16 cellular contexts compared by ENCODE assay signal in genomic region chr6:167037762-167038161, GRCh38. TPM values are rescaled to one million over a fixed set of nuclear protein-coding genes. Genes with fewer than 3 reads are reported as not detected.
DNase-seq lines count a peak whose midpoint lies in the region; ATAC-seq, FAIRE-seq and TF ChIP-seq lines count a peak whose summit lies in the region.
"Had no signal": no experiment of that assay in that cellular context is flagged by ENCODE, and none has a peak within 500 bp of the region (broad histone marks: within the 10 kb centered on the region; RNA-seq: fewer than 3 reads in every experiment).

No MANE protein-coding gene starts in this region.

- H3K27me3 ChIP-seq in CD4-positive, alpha-beta T cell (ENCODE audit: control insufficient read depth, insufficient read depth, low read length), result no peaks in the 10 kb centered on the region
- H3K27me3 ChIP-seq in Panc1 (ENCODE audit: control insufficient read depth, insufficient read depth, low read length) (no peaks in the 10 kb centered on the region), GM12878 (replicated peaks in 1 of 2; ENCODE audit: control insufficient read depth in 2 of 2, insufficient read depth in 2 of 2, low read length in 1 of 2) (no peaks in the 10 kb centered on the region)
- no peaks in the 10 kb centered on the region for H3K27me3 ChIP-seq in naive thymus-derived CD4-positive, alpha-beta T cell (ENCODE audit: control insufficient read depth in 2 of 2, insufficient read depth in 2 of 2, low read length in 2 of 2)
- H3K27me3 ChIP-seq: BE2C had no signal

- no peak for TF ChIP-seq EP300 in GM12878 (IDR thresholded peaks at IDR 0.05; ENCODE audit: borderline replicate concordance in 1 of 2, control insufficient read depth in 1 of 2, low read depth in 2 of 2, low read length in 2 of 2)

- RAD21 ChIA-PET in GM12878 (lab: Charles Lee; ENCODE audit: unreplicated experiment), result no interaction called here

- H3K4me3 ChIP-seq in Panc1 (ENCODE audit: low read depth in 2 of 2, low read length in 2 of 2) (no peak overlapping the region), GM12878 (no peak overlapping the region)
- no peak overlapping the region for H3K4me3 ChIP-seq in naive thymus-derived CD4-positive, alpha-beta T cell (ENCODE audit: low read length)
- H3K4me3 ChIP-seq: K562 had no signal

- no peaks in the 10 kb centered on the region for H4K20me1 ChIP-seq in GM12878 (ENCODE audit: control insufficient read depth, insufficient read depth)

- H3K79me2 ChIP-seq in GM12878 (ENCODE audit: control insufficient read depth, insufficient read depth, low read length), result no peaks in the 10 kb centered on the region

- H3K4me2 ChIP-seq in GM12878 (ENCODE audit: control insufficient read depth, insufficient read depth), result no peak overlapping the region

- H3K9me3 Mint-ChIP-seq in CD4-positive, alpha-beta T cell, result no peaks in the 10 kb centered on the region
- no peaks in the 10 kb centered on the region for H3K9me3 Mint-ChIP-seq in naive thymus-derived CD4-positive, alpha-beta T cell
- H3K9me3 Mint-ChIP-seq: H9 had no signal

- ATAC-seq in CD4-positive, alpha-beta T cell (ENCODE audit: poor library complexity), result no peak
- ATAC-seq in Panc1 (no peak), GM12878 (no peak), HG03432 (IDR thresholded peaks at IDR 0.05; ENCODE audit: unreplicated experiment) (no peak), GM18519 (IDR thresholded peaks at IDR 0.05; ENCODE audit: low FRiP score, unreplicated experiment) (no peak)
- ATAC-seq in naive thymus-derived CD4-positive, alpha-beta T cell, result no peak
- ATAC-seq: K562 had no signal

- H3K9me3 ChIP-seq in CD4-positive, alpha-beta T cell (ENCODE audit: control insufficient read depth, low read length), result no peaks in the 10 kb centered on the region
- H3K9me3 ChIP-seq in Panc1 (ENCODE audit: control insufficient read depth, insufficient read depth, low read depth, low read length) (no peaks in the 10 kb centered on the region), GM12878 (replicated peaks; ENCODE audit: control insufficient read depth, insufficient read depth, low read length) (no peaks in the 10 kb centered on the region)
- H3K9me3 ChIP-seq in naive thymus-derived CD4-positive, alpha-beta T cell (ENCODE audit: control insufficient read depth in 2 of 3, low read length in 3 of 3), result no peaks in the 10 kb centered on the region
- H3K9me3 ChIP-seq: BE2C had no signal

- H3K27me3 Mint-ChIP-seq in CD4-positive, alpha-beta T cell, result no peaks in the 10 kb centered on the region
- no peaks in the 10 kb centered on the region for H3K27me3 Mint-ChIP-seq in naive thymus-derived CD4-positive, alpha-beta T cell

- no peak for DNase-seq in CD4-positive, alpha-beta T cell
- DNase-seq in Panc1 (ENCODE audit: low read depth, low spot score) (no peak), GM12878 (ENCODE audit: low read depth, low spot score) (no peak), T-helper 1 cell (no peak)
- no peak for DNase-seq in naive thymus-derived CD4-positive, alpha-beta T cell
- DNase-seq: BE2C, DMS79, GOT3, H9 had no signal

- no peak overlapping the region for H3K4me3 Mint-ChIP-seq in CD4-positive, alpha-beta T cell
- H3K4me3 Mint-ChIP-seq in naive thymus-derived CD4-positive, alpha-beta T cell, result no peak overlapping the region
- H3K4me3 Mint-ChIP-seq: H9 had no signal

- FAIRE-seq in GM12878 (lab: Jason Lieb, UNC), result no peak
- FAIRE-seq: A204.1, GM12891, K562 had no signal

- TF ChIP-seq RAD21 in GM12878 (IDR thresholded peaks at IDR 0.05; ENCODE audit: insufficient read depth, low read depth, low read length), result no peak

- 72% methylated on average over 3 of the region's 3 CpGs for WGBS in GM12878 (ENCODE audit: insufficient coverage, insufficient replicate concordance, low lambda C conversion rate, missing lambda C conversion rate)

- H3K4me1 Mint-ChIP-seq in CD4-positive, alpha-beta T cell (ENCODE audit: low read depth), result peaks cover 24% of the 10 kb centered on the region
- H3K4me1 Mint-ChIP-seq in naive thymus-derived CD4-positive, alpha-beta T cell, result peaks cover 0 to 17% (median 14%) of the 10 kb centered on the region in 7 donors
- H3K4me1 Mint-ChIP-seq: H9 had no signal

- SMC1A ChIA-PET in GM12878 (lab: Charles Lee; ENCODE audit: uncharacterized antibody, unreplicated experiment), result interaction anchor here (1.8 kb wide), 1 partner anchor 36 kb away, joined by 4 read pairs; no protein-coding TSS in a partner anchor

- H3K36me3 Mint-ChIP-seq in CD4-positive, alpha-beta T cell (ENCODE audit: low read depth), result peaks cover 75% of the 10 kb centered on the region
- peaks cover 10 to 58% (median 36%) of the 10 kb centered on the region in 5 donors for H3K36me3 Mint-ChIP-seq in naive thymus-derived CD4-positive, alpha-beta T cell

- BruUV-seq in Panc1 (replicated peaks; lab: Mats Ljungman, UMichigan), result TSS peak; percentile 48
- BruUV-seq in GM12878 (replicated peaks; lab: Mats Ljungman, UMichigan), result TSS peak; percentile 30

- POLR2A ChIA-PET in CD4-positive, alpha-beta T cell (lab: Charles Lee), result no interaction called here
- POLR2A ChIA-PET in Panc1 (lab: Charles Lee) (no interaction called here), GM12878 (lab: Charles Lee) (interaction anchor here (1.2 kb wide), 1 partner anchor 15 kb away, joined by 3 read pairs; no protein-coding TSS in a partner anchor)
- POLR2A ChIA-PET in naive thymus-derived CD4-positive, alpha-beta T cell (lab: Charles Lee), result no interaction called here

- H3K36me3 ChIP-seq in Panc1 (ENCODE audit: control insufficient read depth, insufficient read depth, low read length), result peaks cover 42% of the 10 kb centered on the region
- peaks cover 9 to 18% of the 10 kb centered on the region in 2 experiments for H3K36me3 ChIP-seq in GM12878 (ENCODE audit: control insufficient read depth in 2 of 2, insufficient read depth in 2 of 2, low read length in 1 of 2)
- peaks cover 0 to 21% (median 0%) of the 10 kb centered on the region in 3 experiments for H3K36me3 ChIP-seq in naive thymus-derived CD4-positive, alpha-beta T cell (ENCODE audit: control insufficient read depth in 2 of 3, insufficient read depth in 3 of 3, low read length in 3 of 3)

- TF ChIP-seq CTCF in CD4-positive, alpha-beta T cell (IDR thresholded peaks at IDR 0.05), result no peak
- TF ChIP-seq CTCF in Panc1 (IDR thresholded peaks at IDR 0.05), result no peak
- TF ChIP-seq CTCF in GM12878 (IDR thresholded peaks at IDR 0.05 in 2 of 3, conservative IDR thresholded peaks at IDR 0.05 in 1 of 3; ENCODE audit: control insufficient read depth in 2 of 3, extremely low read depth in 1 of 3, insufficient read depth in 1 of 3, low read depth in 3 of 3, low read length in 3 of 3), result no peak

- intact Hi-C loops in CD4-positive, alpha-beta T cell (cut with DNase I, micrococcal nuclease), result no loop called here
- intact Hi-C loops in Panc1 (cut with micrococcal nuclease; ENCODE audit: unreplicated experiment), result no loop called here
- intact Hi-C loops in GM12878 (cut with micrococcal nuclease; ENCODE audit: unreplicated experiment), result no loop called here
- intact Hi-C loops in naive thymus-derived CD4-positive, alpha-beta T cell (cut with micrococcal nuclease), result no loop called here

- H3K9ac ChIP-seq in GM12878 (ENCODE audit: control insufficient read depth, insufficient read depth, low read length), result no peak overlapping the region

- H3K27ac Mint-ChIP-seq in CD4-positive, alpha-beta T cell, result peak overlapping the region; percentile 49
- peak overlapping the region in 1 of 9 donors; percentile 9 for H3K27ac Mint-ChIP-seq in naive thymus-derived CD4-positive, alpha-beta T cell
- H3K27ac Mint-ChIP-seq: H9 had no signal

- in situ Hi-C loops in Panc1 (cut with HindIII; ENCODE audit: low pct_unique_long_range_greater_than_20kb, low sequenced_read_pairs) (no loop called here), GM12878 (cut with MboI) (no loop called here)

- H3K4me1 ChIP-seq in Panc1 (ENCODE audit: control insufficient read depth, insufficient read depth, low read length) (no peaks in the 10 kb centered on the region), GM12878 (ENCODE audit: control insufficient read depth, insufficient read depth, low read length) (peaks cover 11% of the 10 kb centered on the region)
- H3K4me1 ChIP-seq in naive thymus-derived CD4-positive, alpha-beta T cell (ENCODE audit: control insufficient read depth in 2 of 2, insufficient read depth in 2 of 2, low read length in 2 of 2), result peaks cover 12 to 20% of the 10 kb centered on the region in 2 donors
- H3K4me1 ChIP-seq: BE2C had no signal

- no peak overlapping the region for H3K27ac ChIP-seq in CD4-positive, alpha-beta T cell (ENCODE audit: low read depth, low read length)
- H3K27ac ChIP-seq in Panc1 (ENCODE audit: low read length), result no peak overlapping the region
- H3K27ac ChIP-seq in GM12878 (ENCODE audit: control insufficient read depth, insufficient read depth), result no peak overlapping the region
- no peak overlapping the region for H3K27ac ChIP-seq in naive thymus-derived CD4-positive, alpha-beta T cell (ENCODE audit: low read depth, low read length)
- H3K27ac ChIP-seq: C4-2B, HL-60 had no signal

- TF ChIP-seq POLR2A in GM12878 (IDR thresholded peaks at IDR 0.05; ENCODE audit: low read depth, low read length), result no peak

- CTCF ChIA-PET in CD4-positive, alpha-beta T cell (lab: Charles Lee), result no interaction called here
- CTCF ChIA-PET in Panc1 (lab: Charles Lee) (no interaction called here), GM12878 (lab: Yijun Ruan, JAX) (no interaction called here)
- CTCF ChIA-PET in naive thymus-derived CD4-positive, alpha-beta T cell (lab: Charles Lee), result no interaction called here

- no peak overlapping the region for H2AFZ ChIP-seq in GM12878 (ENCODE audit: control insufficient read depth, low read depth, low read length)

RNA-seq across cellular contexts. Expression of gene CEP43, which starts 38.6 kb away (rescaled TPM):
- total RNA-seq in CD4-positive, alpha-beta T cell, result 10 to 100 TPM; 12.5 to 13.5 TPM
- 35.4 TPM for total RNA-seq in Panc1 (2021; ENCODE audit: unreplicated experiment)
- 15.2 TPM for polyA plus RNA-seq in Panc1 (2012; ENCODE audit: insufficient read length)
- total RNA-seq in GM12878 (2013; cell fraction: nucleolus; rRNA removed), result 100 and 101 TPM in 2 replicates
- 16.3 and 23.1 TPM in 2 replicates for total RNA-seq in GM12878 (2014; rRNA removed)
- 23.4 and 25.4 TPM in 2 replicates for total RNA-seq in GM12878 (2014; rRNA removed; fragmentation: Illumina TruSeq; extraction: Trizol)
- total RNA-seq in GM12878 (2021), result 16.5 and 19.5 TPM in 2 replicates
- 7.2 TPM for polyA plus RNA-seq in GM12878 (2011; ENCODE audit: low read depth)
- 49.9 and 77.7 TPM in 2 replicates for polyA plus RNA-seq in GM12878 (2011; rRNA removed)
- polyA plus RNA-seq in GM12878 (2011; cell fraction: cytosol; rRNA removed), result 14.3 and 14.7 TPM in 2 replicates
- 65.4 and 73.5 TPM in 2 replicates for polyA plus RNA-seq in GM12878 (2011; cell fraction: nucleus; rRNA removed)
- polyA plus RNA-seq in GM12878 (2012), result 12.1 and 15.9 TPM in 2 replicates
- polyA plus RNA-seq in GM12878 (2014; fragmentation: Illumina TruSeq; extraction: Trizol), result 27.3 and 33.7 TPM in 2 replicates
- polyA plus RNA-seq in GM12878 (2014; fragmentation: Nextera tagmentation; extraction: Ambion mirVana), result 10 to 100 TPM in 1 of 2 experiments, 1 to 10 TPM in 1; 7.7 to 11.4 TPM
- 23.8 and 23.9 TPM in 2 replicates for polyA plus RNA-seq in GM12878 (2014; rRNA removed)
- 10 to 100 TPM; 41.8 to 44.2 TPM for polyA plus RNA-seq in GM12878 (2016; fragmentation: Nextera tagmentation; extraction: Ambion mirVana)
- 22.0 and 27.0 TPM in 2 replicates for polyA minus RNA-seq in GM12878 (2011; rRNA and poly(A)+ RNA removed)
- polyA minus RNA-seq in GM12878 (2011; cell fraction: cytosol; rRNA and poly(A)+ RNA removed), result 10.0 and 11.5 TPM in 2 replicates
- 25.6 and 30.8 TPM in 2 replicates for polyA minus RNA-seq in GM12878 (2011; cell fraction: nucleus; rRNA and poly(A)+ RNA removed)
- total RNA-seq in naive thymus-derived CD4-positive, alpha-beta T cell, result 10 to 100 TPM; 11.5 to 17.6 (median 15.5) TPM
- polyA plus RNA-seq in naive thymus-derived CD4-positive, alpha-beta T cell, result 1 to 10 TPM; 3.3 to 3.8 TPM
